ENCODE assay signal across 8 cellular contexts in genomic region chr2:166361351-166362153, GRCh38. TPM values are rescaled to one million over a fixed set of nuclear protein-coding genes. Genes with fewer than 3 reads are reported as not detected.
DNase-seq lines count a peak whose midpoint lies in the region; ATAC-seq, FAIRE-seq and TF ChIP-seq lines count a peak whose summit lies in the region.

No MANE protein-coding gene starts in this region.

- H3K27me3 ChIP-seq in prostate gland (replicated peaks; ENCODE audit: insufficient read depth): no peaks in the 10 kb centered on the region

- FAIRE-seq in A204.1 (lab: Jason Lieb, UNC): peak; percentile 53

- ATAC-seq in GM18511 (IDR thresholded peaks at IDR 0.05; ENCODE audit: unreplicated experiment) (peak; percentile 63), HG02840 (IDR thresholded peaks at IDR 0.05; ENCODE audit: low FRiP score, unreplicated experiment) (no peak)

- TF ChIP-seq POLR2A in prostate gland (IDR thresholded peaks at IDR 0.05): no peak

- no peaks in the 10 kb centered on the region for H3K4me1 ChIP-seq in prostate gland (replicated peaks)

- no peak overlapping the region for H3K4me3 ChIP-seq in choroid plexus epithelial cell (ENCODE audit: low read depth, low read length)
- no peak overlapping the region for H3K4me3 ChIP-seq in prostate gland

- H3K9me3 ChIP-seq in prostate gland: no peaks in the 10 kb centered on the region

- WGBS in prostate gland: 72% methylated on average over 3 of the region's 3 CpGs

- intact Hi-C loops in prostate gland (cut with DNase I): no loop called here

- DNase-seq in NAMALWA (ENCODE audit: low spot score): peak; percentile 42
- peak; percentile 76 for DNase-seq in choroid plexus epithelial cell (ENCODE audit: low read depth)
- DNase-seq in prostate gland (ENCODE audit: low spot score): no peak
- DNase-seq in mesenteric fat pad (ENCODE audit: low spot score): no peak
- DNase-seq in ureter (ENCODE audit: low spot score): no peak

- TF ChIP-seq CTCF in choroid plexus epithelial cell (conservative IDR thresholded peaks at IDR 0.05; ENCODE audit: low read depth, low read length) (peak; percentile 67), prostate gland (IDR thresholded peaks at IDR 0.05) (peak in 3 of 4 experiments; percentile 21 to 43 (median 33))

- H3K36me3 ChIP-seq in prostate gland: no peaks in the 10 kb centered on the region

- no peak overlapping the region for H3K27ac ChIP-seq in prostate gland

RNA-seq across cellular contexts. Expression of gene SCN9A, which starts 14.2 kb away (rescaled TPM):
- 10 to 100 TPM in 1 of 2 donors, under 1 TPM in 1; 0.46 to 44.1 TPM for total RNA-seq in prostate gland
- total RNA-seq in mesenteric fat pad: 5.7 TPM
- 3.1 TPM for total RNA-seq in ureter

Comparison
In these comparisons a context has a peak if more than half of its experiments do, and no peak if none do; other contexts are left out.
1. DNase-seq: peak in NAMALWA (single experiment) and choroid plexus epithelial cell (single experiment); none in prostate gland (single experiment), mesenteric fat pad (single experiment) and ureter (single experiment).